In the genomic region with DNA sequence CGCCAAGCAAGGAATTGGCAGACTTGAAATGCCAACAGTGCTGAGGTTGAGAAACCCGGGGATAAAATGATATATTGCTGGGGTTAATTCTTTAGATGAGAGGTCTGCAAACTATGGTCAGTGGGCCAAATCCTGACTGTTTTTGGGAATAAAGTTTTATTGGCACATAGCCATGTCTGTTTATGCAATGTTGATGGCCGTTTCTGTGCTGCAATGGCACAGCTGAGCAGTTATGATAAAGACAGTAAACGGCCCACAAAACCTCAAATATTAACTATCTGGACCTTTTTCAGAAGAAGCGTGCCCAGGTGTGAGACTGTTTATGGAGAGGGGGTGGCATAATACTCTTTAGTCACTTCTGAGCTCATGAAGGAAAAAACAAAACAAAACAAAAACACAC, we compare ENCODE assay signal across 16 cellular contexts. TPM values are rescaled to one million over a fixed set of nuclear protein-coding genes. Genes with fewer than 3 reads are reported as not detected.
"Had no signal": no experiment of that assay in that cellular context is flagged by ENCODE, and none has a peak within 500 bp of the region (broad histone marks: within the 10 kb centered on the region; RNA-seq: fewer than 3 reads in every experiment).

No MANE protein-coding gene starts in this region.

- H3K27ac Mint-ChIP-seq: endodermal cell had no signal

- H3K9me3 Mint-ChIP-seq: endodermal cell had no signal

- H3K4me3 ChIP-seq: adrenal gland, cardiac muscle cell, dorsolateral prefrontal cortex, skin epidermis had no signal

- H3K27ac ChIP-seq: adrenal gland, cardiac muscle cell, dorsolateral prefrontal cortex, skin epidermis had no signal

- H3K9me3 ChIP-seq: adrenal gland had no signal

- H3K27me3 Mint-ChIP-seq: naive thymus-derived CD4-positive, alpha-beta T cell had no signal

- ATAC-seq: naive thymus-derived CD4-positive, alpha-beta T cell had no signal

- H3K4me3 Mint-ChIP-seq: endodermal cell; naive thymus-derived CD4-positive, alpha-beta T cell had no signal

- DNase-seq: activated CD4-positive, alpha-beta T cell treated with anti-CD3 and anti-CD28 coated beads, Interleukin-2, amount 50 U/mL, for 48 hours; activated naive CD4-positive, alpha-beta T cell treated with Interleukin-2 at 50 U/mL for 16 hours; adrenal gland; dorsolateral prefrontal cortex; islet precursor cell; naive thymus-derived CD4-positive, alpha-beta T cell; stimulated activated CD4-positive, alpha-beta T cell treated with anti-CD3 and anti-CD28 coated beads, Interleukin-15, amount 100 ng/mL, for 24 hours; stimulated activated CD4-positive, alpha-beta T cell treated with anti-CD3 and anti-CD28 coated beads, Interleukin-4, amount 100 ng/mL, for 1 hour; stimulated activated naive CD4-positive, alpha-beta T cell had no signal

- H3K27me3 ChIP-seq: adrenal gland, cardiac muscle cell, dorsolateral prefrontal cortex had no signal

RNA-seq across cellular contexts. Expression of a gene that starts 35.0 kb away (rescaled TPM):
- polyA plus RNA-seq: cardiac muscle cell had no signal

RNA-seq across cellular contexts. Expression of a gene that starts 56.6 kb away (rescaled TPM):
- total RNA-seq: adrenal gland; lung microvascular endothelial cell; mononuclear cell; naive thymus-derived CD4-positive, alpha-beta T cell; T-helper 2 cell treated with Interferon-gamma antibody and Interleukin-4, amounts not matched to agents 100 ng/mL and 5 ng/mL, for 36 hours had no signal
- polyA plus RNA-seq: adrenal gland; esophagus; naive thymus-derived CD4-positive, alpha-beta T cell had no signal
